ENCODE assay signal across 26 cellular contexts in the genomic region with DNA sequence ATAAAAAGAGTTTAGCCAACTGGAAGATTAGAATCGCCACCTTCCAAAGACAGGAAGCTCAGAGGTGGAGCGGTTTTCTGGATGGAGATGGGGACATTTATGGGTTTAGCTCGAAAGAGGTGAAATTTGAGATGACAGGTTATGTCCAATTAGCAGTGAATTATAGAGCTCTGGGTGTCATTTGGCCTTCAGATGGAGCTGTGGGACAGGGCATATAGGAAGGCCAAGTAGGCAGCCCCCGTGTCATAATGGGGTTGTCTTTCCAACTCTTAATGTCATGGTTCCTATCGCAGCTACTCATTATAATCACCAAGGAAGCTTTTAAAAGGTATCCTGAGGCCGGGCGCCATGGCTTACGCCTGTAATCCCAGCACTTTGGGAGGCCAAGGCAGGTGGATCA. TPM values are rescaled to one million over a fixed set of nuclear protein-coding genes. Genes with fewer than 3 reads are reported as not detected.
A peak's percentile ranks its signal among the peaks of the same experiment; 100 is the strongest.
DNase-seq lines count a peak whose midpoint lies in the region; ATAC-seq and TF ChIP-seq lines count a peak whose summit lies in the region.
"Had no signal": no experiment of that assay in that cellular context is flagged by ENCODE, and none has a peak within 500 bp of the region (broad histone marks: within the 10 kb centered on the region; RNA-seq: fewer than 3 reads in every experiment).

No MANE protein-coding gene starts in this region.

- H3F3A ChIP-seq in Loucy (ENCODE audit: low read depth), result no peaks in the 10 kb centered on the region

- H3K9me2 ChIP-seq in Loucy (replicated peaks; ENCODE audit: low read depth, low read length), result no peaks in the 10 kb centered on the region

- H3K36me3 ChIP-seq in Loucy (ENCODE audit: insufficient read depth, low read length), result no peaks in the 10 kb centered on the region
- H3K36me3 ChIP-seq: neural progenitor cell, thoracic aorta had no signal

- no peaks in the 10 kb centered on the region for H3K27me3 Mint-ChIP-seq in activated CD8-positive, alpha-beta T cell treated with anti-CD3 and anti-CD28 coated beads, Interleukin-2, amount 10 ng/mL, durations not matched to agents 7 days and 5 days (ENCODE audit: low read depth)
- H3K27me3 Mint-ChIP-seq: activated naive CD8-positive, alpha-beta T cell treated with anti-CD3 and anti-CD28 coated beads for 36 hours had no signal

- no peaks in the 10 kb centered on the region for H3K79me2 ChIP-seq in Loucy (ENCODE audit: insufficient read depth, low read length)

- H4K20me1 ChIP-seq in Loucy (ENCODE audit: insufficient read depth, low read length, poor library complexity, severe bottlenecking), result no peaks in the 10 kb centered on the region

- CTCF ChIA-PET in activated CD8-positive, alpha-beta T cell treated with anti-CD3 and anti-CD28 coated beads, Interleukin-2, amount 10 ng/mL, durations not matched to agents 7 days and 5 days (lab: Charles Lee), result no interaction called here

- no peaks in the 10 kb centered on the region for H3K36me3 Mint-ChIP-seq in activated CD8-positive, alpha-beta T cell treated with anti-CD3 and anti-CD28 coated beads, Interleukin-2, amount 10 ng/mL, durations not matched to agents 7 days and 5 days (ENCODE audit: low read depth)
- H3K36me3 Mint-ChIP-seq: activated CD4-positive, alpha-beta memory T cell treated with anti-CD3 and anti-CD28 coated beads for 36 hours; activated naive CD8-positive, alpha-beta T cell treated with anti-CD3 and anti-CD28 coated beads for 36 hours; neural progenitor cell; WTC11 had no signal

- TF ChIP-seq CTCF in Loucy (conservative IDR thresholded peaks at IDR 0.05; ENCODE audit: low read length), result peak; percentile 40

- ATAC-seq in activated CD8-positive, alpha-beta T cell treated with anti-CD3 and anti-CD28 coated beads, Interleukin-2, amount 10 ng/mL, durations not matched to agents 7 days and 5 days, result no peak
- ATAC-seq: sciatic nerve, SK-N-SH treated with all-trans-retinoic acid at 6 μM for 48 hours, WTC11 had no signal

- no peak overlapping the region for H2AFZ ChIP-seq in Loucy (ENCODE audit: low read length)
- H2AFZ ChIP-seq: neural progenitor cell had no signal

- no peaks in the 10 kb centered on the region for H3K9me3 ChIP-seq in Loucy (ENCODE audit: insufficient read depth, low read depth, low read length)
- H3K9me3 ChIP-seq: thoracic aorta had no signal

- DNase-seq in NCI-H748 (lab: John Stamatoyannopoulos, UW; ENCODE audit: unreplicated experiment) (peak; percentile 18), NCI-H748 treated with DMSO at 0.1 percent for 48 hours (lab: John Stamatoyannopoulos, UW) (no peak), RPMI8226 (peak; percentile 33), left kidney (ENCODE audit: low read depth, low spot score) (peak; percentile 73), NCI-H446 (lab: John Stamatoyannopoulos, UW) (no peak), cerebellum (ENCODE audit: low spot score) (no peak)
- no peak for DNase-seq in activated CD8-positive, alpha-beta T cell treated with anti-CD3 and anti-CD28 coated beads, Interleukin-2, amount 10 ng/mL, durations not matched to agents 7 days and 5 days
- DNase-seq: ACHN; activated CD4-positive, alpha-beta memory T cell treated with anti-CD3 and anti-CD28 coated beads for 36 hours; activated naive CD8-positive, alpha-beta T cell treated with anti-CD3 and anti-CD28 coated beads for 36 hours; caudate nucleus; DMS79 treated with DMSO at 0.1 percent for 48 hours; H7; kidney; NCI-H1105 treated with DMSO at 0.1 percent for 48 hours; NCI-H345; stimulated activated naive CD4-positive, alpha-beta T cell treated with Interleukin-2 at 50 U/mL for 16 hours had no signal

- peaks cover 19% of the 10 kb centered on the region for H3K4me1 ChIP-seq in Loucy (ENCODE audit: insufficient read depth, low read length, poor library complexity, severe bottlenecking)
- H3K4me1 ChIP-seq: neural progenitor cell had no signal

- no peak overlapping the region for H3K4me2 ChIP-seq in Loucy (ENCODE audit: low read depth, low read length, poor library complexity, severe bottlenecking)
- H3K4me2 ChIP-seq: neural progenitor cell had no signal

- no peak overlapping the region for H3K27ac Mint-ChIP-seq in activated CD8-positive, alpha-beta T cell treated with anti-CD3 and anti-CD28 coated beads, Interleukin-2, amount 10 ng/mL, durations not matched to agents 7 days and 5 days
- H3K27ac Mint-ChIP-seq: activated CD4-positive, alpha-beta memory T cell treated with anti-CD3 and anti-CD28 coated beads for 36 hours; activated naive CD8-positive, alpha-beta T cell treated with anti-CD3 and anti-CD28 coated beads for 36 hours; activated T-helper 2 cell treated with anti-CD3 and anti-CD28 coated beads, Interferon-gamma antibody, Interleukin-2, Interleukin-4, amounts not matched to agents 10 μg/mL and 5 μg/mL and 100 μg/mL, durations not matched to agents 14 hours and 24 hours and 36 hours; neural progenitor cell; T-helper 2 cell treated with Interferon-gamma antibody and Interleukin-4, amounts not matched to agents 5 μg/mL and 100 μg/mL, for 36 hours; WTC11 had no signal

- H3K27me3 ChIP-seq in Loucy (ENCODE audit: insufficient read depth, low read length, poor library complexity, severe bottlenecking), result no peaks in the 10 kb centered on the region
- H3K27me3 ChIP-seq: neural progenitor cell had no signal

- no peaks in the 10 kb centered on the region for H3K4me1 Mint-ChIP-seq in activated CD8-positive, alpha-beta T cell treated with anti-CD3 and anti-CD28 coated beads, Interleukin-2, amount 10 ng/mL, durations not matched to agents 7 days and 5 days (ENCODE audit: low read depth)
- H3K4me1 Mint-ChIP-seq: activated naive CD8-positive, alpha-beta T cell treated with anti-CD3 and anti-CD28 coated beads for 36 hours; neural progenitor cell had no signal

- POLR2A ChIA-PET in activated CD8-positive, alpha-beta T cell treated with anti-CD3 and anti-CD28 coated beads, Interleukin-2, amount 10 ng/mL, durations not matched to agents 7 days and 5 days (lab: Charles Lee), result no interaction called here

- H3K4me3 Mint-ChIP-seq in activated CD8-positive, alpha-beta T cell treated with anti-CD3 and anti-CD28 coated beads, Interleukin-2, amount 10 ng/mL, durations not matched to agents 7 days and 5 days, result no peak overlapping the region
- H3K4me3 Mint-ChIP-seq: activated CD4-positive, alpha-beta memory T cell treated with anti-CD3 and anti-CD28 coated beads for 36 hours; activated naive CD8-positive, alpha-beta T cell treated with anti-CD3 and anti-CD28 coated beads for 36 hours; neural progenitor cell; T-helper 2 cell treated with Interferon-gamma antibody and Interleukin-4, amounts not matched to agents 5 μg/mL and 100 μg/mL, for 36 hours; WTC11 had no signal

- no peak overlapping the region for H3K4me3 ChIP-seq in Loucy (ENCODE audit: low read length, poor library complexity, severe bottlenecking)
- H3K4me3 ChIP-seq: lung, neural progenitor cell, thoracic aorta had no signal

- H3K9me3 Mint-ChIP-seq in activated CD8-positive, alpha-beta T cell treated with anti-CD3 and anti-CD28 coated beads, Interleukin-2, amount 10 ng/mL, durations not matched to agents 7 days and 5 days (ENCODE audit: insufficient read depth), result no peaks in the 10 kb centered on the region
- H3K9me3 Mint-ChIP-seq: activated CD4-positive, alpha-beta memory T cell treated with anti-CD3 and anti-CD28 coated beads for 36 hours; activated naive CD8-positive, alpha-beta T cell treated with anti-CD3 and anti-CD28 coated beads for 36 hours; activated T-helper 2 cell treated with anti-CD3 and anti-CD28 coated beads, Interferon-gamma antibody, Interleukin-2, Interleukin-4, amounts not matched to agents 10 μg/mL and 5 μg/mL and 100 μg/mL, durations not matched to agents 14 hours and 24 hours and 36 hours; neural progenitor cell; T-helper 2 cell treated with Interferon-gamma antibody and Interleukin-4, amounts not matched to agents 5 μg/mL and 100 μg/mL, for 36 hours had no signal

- H3K9ac ChIP-seq in Loucy (ENCODE audit: low read depth, low read length, poor library complexity, severe bottlenecking), result no peak overlapping the region
- H3K9ac ChIP-seq: neural progenitor cell had no signal

RNA-seq across cellular contexts. Expression of a gene that starts 21.0 kb away (rescaled TPM):
- 1 to 10 TPM; 2.6 TPM for total RNA-seq in activated CD8-positive, alpha-beta T cell treated with anti-CD3 and anti-CD28 coated beads, Interleukin-2, amount 10 ng/mL, durations not matched to agents 7 days and 5 days
- 12.1 TPM for total RNA-seq in cerebellum

Comparison
In these comparisons a context has a peak if more than half of its experiments do, and no peak if none do; other contexts are left out.
1. DNase-seq: peak in NCI-H748 (single experiment), RPMI8226 (single experiment) and left kidney (single experiment); none in NCI-H748 treated with DMSO at 0.1 percent for 48 hours (single experiment), NCI-H446 (0 of 2), activated CD8-positive, alpha-beta T cell treated with anti-CD3 and anti-CD28 coated beads, Interleukin-2, amount 10 ng/mL, durations not matched to agents 7 days and 5 days (single experiment) and cerebellum (single experiment).